In the genomic region with DNA sequence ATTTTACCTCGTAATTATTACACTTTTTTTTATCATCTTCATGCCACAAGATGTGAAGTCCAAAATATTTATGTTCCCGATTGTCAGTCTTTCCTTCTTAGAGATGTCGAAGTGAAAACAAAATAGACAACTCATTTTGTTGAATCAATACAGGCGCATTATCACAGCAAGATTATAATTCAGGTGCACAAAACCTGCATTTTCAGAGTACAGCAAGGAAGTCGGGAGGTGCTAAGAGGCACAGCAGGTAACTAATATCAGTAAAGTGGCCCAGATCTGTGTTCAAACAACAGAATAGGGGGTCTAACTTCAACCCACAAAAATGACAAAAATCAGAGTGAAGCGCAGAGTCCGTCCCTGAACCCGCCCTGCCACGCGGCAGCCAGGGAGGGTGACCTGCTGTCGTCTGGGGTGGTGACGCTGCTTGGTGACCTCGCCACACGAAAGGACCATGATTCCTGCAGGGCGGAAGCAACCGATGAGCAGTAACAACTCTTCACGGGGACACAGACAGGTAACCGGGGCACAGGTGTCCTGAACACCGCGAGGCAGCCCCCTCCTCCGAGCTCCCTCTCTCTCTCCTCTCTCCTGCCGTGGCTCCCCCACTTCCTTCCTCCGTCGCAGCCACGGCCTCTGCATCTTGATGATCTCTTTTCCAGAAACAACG, we compare ENCODE assay signal across 24 cellular contexts. TPM values are rescaled to one million over a fixed set of nuclear protein-coding genes. Genes with fewer than 3 reads are reported as not detected.
DNase-seq lines count a peak whose midpoint lies in the region; ATAC-seq and TF ChIP-seq lines count a peak whose summit lies in the region.
"Had no signal": no experiment of that assay in that cellular context is flagged by ENCODE, and none has a peak within 500 bp of the region (broad histone marks: within the 10 kb centered on the region; RNA-seq: fewer than 3 reads in every experiment).

No MANE protein-coding gene starts in this region.

- BruUV-seq in Caco-2 (replicated peaks; lab: Mats Ljungman, UMichigan) (no TSS peak), IMR-90 (replicated peaks; lab: Mats Ljungman, UMichigan) (no TSS peak)

- no peak overlapping the region for H3K23ac ChIP-seq in IMR-90 (ENCODE audit: low read depth, low read length)

- intact Hi-C loops in Caco-2 (cut with micrococcal nuclease; ENCODE audit: unreplicated experiment): no loop called here
- intact Hi-C loops in IMR-90 (cut with micrococcal nuclease): no loop called here

- H3K56ac ChIP-seq in IMR-90 (ENCODE audit: extremely low read depth, insufficient read depth, low read length): no peak overlapping the region

- H2BK120ac ChIP-seq in IMR-90 (ENCODE audit: low read depth, low read length): no peak overlapping the region

- H2BK15ac ChIP-seq in IMR-90 (ENCODE audit: low read depth, low read length): no peak overlapping the region

- no peak overlapping the region for H3K18ac ChIP-seq in IMR-90 (ENCODE audit: low read depth, low read length)

- no peaks in the 10 kb centered on the region for H3K36me3 Mint-ChIP-seq in Caco-2 (ENCODE audit: insufficient read depth, unreplicated experiment)
- H3K36me3 Mint-ChIP-seq: IgD-negative memory B cell had no signal

- no peak overlapping the region for H4K5ac ChIP-seq in IMR-90 (ENCODE audit: low read depth, low read length)

- no peak overlapping the region for H2BK20ac ChIP-seq in IMR-90 (ENCODE audit: low read depth, low read length)

- TF ChIP-seq RAD21 in IMR-90 (IDR thresholded peaks at IDR 0.05; ENCODE audit: low read length): no peak

- no peak overlapping the region for H2AK5ac ChIP-seq in IMR-90 (ENCODE audit: low read depth, low read length)

- no peaks in the 10 kb centered on the region for H4K20me1 ChIP-seq in IMR-90 (ENCODE audit: insufficient read depth, low read length)

- H3K4ac ChIP-seq in IMR-90 (ENCODE audit: low read depth, low read length): no peak overlapping the region

- no peak overlapping the region for H3K9ac ChIP-seq in IMR-90 (ENCODE audit: low read depth, low read length)
- H3K9ac ChIP-seq: BLaER1 treated with 17β-estradiol and CSF1 and Interleukin-3, amounts not matched to agents 10 nM and 100 nM; KMS-11; SK-N-SH had no signal

- H3K9me1 ChIP-seq in IMR-90 (ENCODE audit: insufficient read depth, low read length): no peaks in the 10 kb centered on the region

- H4K91ac ChIP-seq in IMR-90 (ENCODE audit: insufficient read depth, low read depth, low read length): no peak overlapping the region

- dilution Hi-C loops in IMR-90 (cut with HindIII; ENCODE audit: low sequenced_read_pairs, unreplicated experiment): no loop called here

- POLR2A ChIA-PET in Caco-2 (lab: Charles Lee) (no interaction called here), IMR-90 (lab: Charles Lee; ENCODE audit: unreplicated experiment) (no interaction called here)

- no peak overlapping the region for H3K4me2 ChIP-seq in IMR-90 (ENCODE audit: low read depth, low read length)
- H3K4me2 ChIP-seq: A549, KMS-11, SK-N-SH had no signal

- H3K14ac ChIP-seq in IMR-90 (replicated peaks; ENCODE audit: low read depth, low read length): no peak overlapping the region

- H2AK9ac ChIP-seq in IMR-90 (replicated peaks; ENCODE audit: low read depth, low read length, poor library complexity): no peak overlapping the region

- H3K79me1 ChIP-seq in IMR-90 (ENCODE audit: low read depth in 1 of 2, low read length in 2 of 2): no peaks in the 10 kb centered on the region

- no peaks in the 10 kb centered on the region for H3K36me3 ChIP-seq in Caco-2 (ENCODE audit: control insufficient read depth, insufficient read depth, low read length)
- no peaks in the 10 kb centered on the region for H3K36me3 ChIP-seq in IMR-90 (ENCODE audit: control insufficient read depth, insufficient read depth, low read length)
- H3K36me3 ChIP-seq: BLaER1 treated with 17β-estradiol and CSF1 and Interleukin-3, amounts not matched to agents 10 nM and 100 nM had no signal

- H3K27ac Mint-ChIP-seq in Caco-2 (ENCODE audit: unreplicated experiment): no peak overlapping the region
- H3K27ac Mint-ChIP-seq: CD4-positive, alpha-beta T cell; IgD-negative memory B cell; T-helper 17 cell had no signal

- H2AFZ ChIP-seq in IMR-90 (replicated peaks; ENCODE audit: low read length, poor library complexity): peak overlapping the region; percentile 32

- no peaks in the 10 kb centered on the region for H3K9me3 ChIP-seq in Caco-2
- peaks cover 29% of the 10 kb centered on the region; the same call in 1 of the 2 replicates for H3K9me3 ChIP-seq in IMR-90 (ENCODE audit: control insufficient read depth, insufficient read depth, low read length)
- H3K9me3 ChIP-seq: A549; BLaER1 treated with 17β-estradiol and CSF1 and Interleukin-3, amounts not matched to agents 10 nM and 100 nM; SK-N-SH had no signal

- 27% methylated on average over 5 of the region's 26 CpGs; no CpG with 5 or more reads in 1 of the 2 experiments for WGBS in IMR-90 (ENCODE audit: extremely low coverage in 2 of 2, insufficient read length in 1 of 2), 2 experiments

- no peak overlapping the region for H2BK5ac ChIP-seq in IMR-90 (ENCODE audit: low read depth, low read length, poor library complexity, severe bottlenecking)

- no peaks in the 10 kb centered on the region for H3K9me3 Mint-ChIP-seq in Caco-2 (ENCODE audit: unreplicated experiment)
- H3K9me3 Mint-ChIP-seq: CD4-positive, alpha-beta T cell had no signal

- no peak overlapping the region for H4K8ac ChIP-seq in IMR-90 (ENCODE audit: low read depth in 2 of 2, low read length in 2 of 2)

- ATAC-seq in IMR-90 (ENCODE audit: low read depth) (no peak), HG03469 (IDR thresholded peaks at IDR 0.05; ENCODE audit: unreplicated experiment) (no peak), HG03457 (IDR thresholded peaks at IDR 0.05; ENCODE audit: unreplicated experiment) (no peak)
- ATAC-seq: A549, T-helper 17 cell had no signal

- H3K4me3 Mint-ChIP-seq in Caco-2 (ENCODE audit: unreplicated experiment): peak overlapping the region; percentile 12
- H3K4me3 Mint-ChIP-seq: CD4-positive, alpha-beta T cell; IgD-negative memory B cell; T-helper 17 cell had no signal

- in situ Hi-C loops in IMR-90 (cut with MboI; ENCODE audit: low sequenced_read_pairs): no loop called here

- H3K4me1 ChIP-seq in Caco-2: no peaks in the 10 kb centered on the region
- no peaks in the 10 kb centered on the region for H3K4me1 ChIP-seq in IMR-90 (ENCODE audit: control insufficient read depth, insufficient read depth, low read length)
- H3K4me1 ChIP-seq: A549 had no signal

- no peak for TF ChIP-seq POLR2A in IMR-90 (IDR thresholded peaks at IDR 0.05; ENCODE audit: low read depth, low read length)

- peaks cover 44% of the 10 kb centered on the region for H3K27me3 Mint-ChIP-seq in Caco-2 (ENCODE audit: insufficient read depth, unreplicated experiment)

- no peak overlapping the region for H3K27ac ChIP-seq in IMR-90 (ENCODE audit: insufficient read depth, low read length)
- no peak overlapping the region for H3K27ac ChIP-seq in coronary artery
- H3K27ac ChIP-seq: A549; BLaER1 treated with 17β-estradiol and CSF1 and Interleukin-3, amounts not matched to agents 10 nM and 100 nM; KMS-11 had no signal

- DNase-seq in Caco-2 (no peak), IMR-90 (no peak), coronary artery (ENCODE audit: low spot score) (peak; percentile 21), mesenteric fat pad (ENCODE audit: low spot score) (peak; percentile 68), T-helper 1 cell (no peak)
- DNase-seq: AML-193; CD4-positive, alpha-beta T cell; COR-L47; GF-D8; MM.1S; NCI-H1048; NCI-H1436; NCI-H2029; NCI-H446; NCI-H524 treated with DMSO at 0.1 percent for 48 hours; SK-N-SH; SW 1271; T-helper 17 cell had no signal

- H3K4me3 ChIP-seq in Caco-2 (ENCODE audit: low read depth, low read length): no peak overlapping the region
- H3K4me3 ChIP-seq in IMR-90 (ENCODE audit: insufficient read depth, low read depth, low read length): no peak overlapping the region
- H3K4me3 ChIP-seq in coronary artery: no peak overlapping the region
- H3K4me3 ChIP-seq: A549; BLaER1 treated with 17β-estradiol and CSF1 and Interleukin-3, amounts not matched to agents 10 nM and 100 nM had no signal

- H3K27me3 ChIP-seq in Caco-2 (replicated peaks; ENCODE audit: control insufficient read depth, insufficient read depth, low read length) (no peaks in the 10 kb centered on the region), IMR-90 (ENCODE audit: control insufficient read depth, insufficient read depth, low read length) (no peaks in the 10 kb centered on the region)
- H3K27me3 ChIP-seq: BLaER1 treated with 17β-estradiol and CSF1 and Interleukin-3, amounts not matched to agents 10 nM and 100 nM had no signal

- CTCF ChIA-PET in Caco-2 (lab: Charles Lee) (no interaction called here), IMR-90 (lab: Yijun Ruan, JAX) (no interaction called here)

- no peak for TF ChIP-seq CTCF in Caco-2 (IDR thresholded peaks at IDR 0.05; ENCODE audit: insufficient read depth in 1 of 2, low read depth in 1 of 2, low read length in 1 of 2, severe bottlenecking in 1 of 2, unreplicated experiment in 1 of 2)
- no peak for TF ChIP-seq CTCF in IMR-90 (conservative IDR thresholded peaks at IDR 0.05; ENCODE audit: low read depth, low read length)
- no peak for TF ChIP-seq CTCF in coronary artery (IDR thresholded peaks at IDR 0.05)

- H3K4me1 Mint-ChIP-seq in Caco-2 (ENCODE audit: low read depth, unreplicated experiment): no peaks in the 10 kb centered on the region
- H3K4me1 Mint-ChIP-seq: IgD-negative memory B cell, T-helper 17 cell had no signal

TF ChIP-seq in IMR-90, 13 proteins besides CTCF, POLR2A, EP300 and RAD21 (continues in another document):
- TF ChIP-seq MAZ (IDR thresholded peaks at IDR 0.05; ENCODE audit: borderline replicate concordance, low read depth, low read length): no peak
- no peak for TF ChIP-seq CHD1 (IDR thresholded peaks at IDR 0.05; ENCODE audit: low read depth, low read length)
- TF ChIP-seq, protein P1, sequence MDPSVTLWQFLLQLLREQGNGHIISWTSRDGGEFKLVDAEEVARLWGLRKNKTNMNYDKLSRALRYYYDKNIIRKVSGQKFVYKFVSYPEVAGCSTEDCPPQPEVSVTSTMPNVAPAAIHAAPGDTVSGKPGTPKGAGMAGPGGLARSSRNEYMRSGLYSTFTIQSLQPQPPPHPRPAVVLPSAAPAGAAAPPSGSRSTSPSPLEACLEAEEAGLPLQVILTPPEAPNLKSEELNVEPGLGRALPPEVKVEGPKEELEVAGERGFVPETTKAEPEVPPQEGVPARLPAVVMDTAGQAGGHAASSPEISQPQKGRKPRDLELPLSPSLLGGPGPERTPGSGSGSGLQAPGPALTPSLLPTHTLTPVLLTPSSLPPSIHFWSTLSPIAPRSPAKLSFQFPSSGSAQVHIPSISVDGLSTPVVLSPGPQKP (IDR thresholded peaks at IDR 0.05; ENCODE audit: borderline replicate concordance, low read depth, low read length): no peak
- TF ChIP-seq NFE2L2 (IDR thresholded peaks at IDR 0.05; ENCODE audit: low read depth, low read length): no peak
- no peak for TF ChIP-seq RFX5 (IDR thresholded peaks at IDR 0.05; ENCODE audit: low read depth, low read length)

RNA-seq across cellular contexts. Expression of a gene that starts 50.9 kb away (rescaled TPM):
- total RNA-seq in Caco-2 (2022) (not detected in 2 replicates), IMR-90 (2012; rRNA removed) (not detected in 2 replicates), mesenteric fat pad (not detected)
- not detected in 2 replicates for polyA plus RNA-seq in IMR-90 (2012; rRNA removed)
- not detected in 2 replicates for polyA plus RNA-seq in IMR-90 (2012; cell fraction: cytosol; rRNA removed)
- polyA plus RNA-seq in IMR-90 (2012; cell fraction: nucleus; rRNA removed; ENCODE audit: low replicate concordance): not detected in 2 replicates
- total RNA-seq: CD4-positive, alpha-beta T cell; T-helper 17 cell had no signal
- polyA plus RNA-seq: A549, IgD-negative memory B cell, SK-N-SH had no signal

Comparison
In these comparisons a context has a peak if more than half of its experiments do, and no peak if none do; other contexts are left out.
1. DNase-seq: peak in coronary artery (single experiment) and mesenteric fat pad (single experiment); none in Caco-2 (0 of 2), IMR-90 (single experiment) and T-helper 1 cell (0 of 5).